Comparison of ENCODE assay signal across 30 cellular contexts in genomic region chr10:23263441-23264164, GRCh38.
"Had no signal": no experiment of that assay in that cellular context is flagged by ENCODE, and none has a peak within 500 bp of the region (broad histone marks: within the 10 kb centered on the region; RNA-seq: fewer than 3 reads in every experiment).

No MANE protein-coding gene starts in this region.

- H3K9me3 ChIP-seq: neutrophil, psoas muscle, right lobe of liver, sigmoid colon, stomach, thoracic aorta, thyroid gland, tibial nerve, upper lobe of left lung, uterus had no signal

- ATAC-seq: naive thymus-derived CD8-positive, alpha-beta T cell; natural killer cell treated with Interleukin-12 subunit alpha and Interleukin-12 subunit beta and Interleukin-15 and Interleukin-18, amount 100 ng/mL, for 72 hours; psoas muscle; right cardiac atrium; right lobe of liver; stimulated activated effector memory CD8-positive, alpha-beta T cell treated with anti-CD3 and anti-CD28 coated beads, Interleukin-12 subunit alpha, Interleukin-12 subunit beta, amount 100 ng/mL, for 72 hours; stimulated activated naive B cell treated with anti-CD40 and anti-IgM and Interleukin-4, amounts not matched to agents 10 μg/mL and 1 μg/mL and 100 μg/mL, for 72 hours had no signal

- H3K79me2 ChIP-seq: parathyroid adenoma had no signal

- H3K4me3 ChIP-seq: psoas muscle, right lobe of liver, sigmoid colon, stomach, thoracic aorta, thyroid gland, tibial nerve, upper lobe of left lung, uterus had no signal

- DNase-seq: naive B cell; naive thymus-derived CD8-positive, alpha-beta T cell; nephron progenitor cell; nucleus accumbens; posterior cingulate gyrus; psoas muscle; right cardiac atrium; right lobe of liver; sigmoid colon; small intestine; stimulated activated CD4-positive, alpha-beta T cell treated with anti-CD3 and anti-CD28 coated beads, Interleukin-15, amount 100 ng/mL, for 24 hours; stimulated activated CD4-positive, alpha-beta T cell treated with anti-CD3 and anti-CD28 coated beads, Interleukin-2, amount 100 ng/mL, for 24 hours; stimulated activated CD4-positive, alpha-beta T cell treated with anti-CD3 and anti-CD28 coated beads, Interleukin-2, amount 100 ng/mL, for 48 hours; stimulated activated CD4-positive, alpha-beta T cell treated with anti-CD3 and anti-CD28 coated beads, Interleukin-4, amount 100 ng/mL, for 24 hours; stimulated activated naive B cell treated with anti-CD40 and anti-IgM and Interleukin-4, amounts not matched to agents 10 μg/mL and 1 μg/mL and 100 μg/mL, for 72 hours; stimulated activated naive CD4-positive, alpha-beta T cell treated with Interleukin-2 at 50 U/mL for 16 hours; stomach; thyroid gland; trophoblast cell; upper lobe of left lung; uterus had no signal

- H3K36me3 ChIP-seq: neutrophil, right lobe of liver, sigmoid colon, stomach, thoracic aorta, thyroid gland, tibial nerve, upper lobe of left lung, uterus had no signal

- H3K4me1 ChIP-seq: parathyroid adenoma, psoas muscle, right lobe of liver, sigmoid colon, stomach, thyroid gland, tibial nerve, upper lobe of left lung, uterus had no signal

- H3K27me3 ChIP-seq: neutrophil, right lobe of liver, thyroid gland, tibial nerve, upper lobe of left lung, uterus had no signal

- H3K36me3 Mint-ChIP-seq: naive B cell; naive thymus-derived CD8-positive, alpha-beta T cell; natural killer cell treated with Interleukin-12 subunit alpha and Interleukin-12 subunit beta and Interleukin-15 and Interleukin-18, amount 100 ng/mL, for 72 hours; stimulated activated effector memory CD8-positive, alpha-beta T cell treated with anti-CD3 and anti-CD28 coated beads, Interleukin-12 subunit alpha, Interleukin-12 subunit beta, amount 100 ng/mL, for 72 hours; stimulated activated naive B cell treated with anti-CD40 and anti-IgM and Interleukin-4, amounts not matched to agents 10 μg/mL and 1 μg/mL and 100 μg/mL, for 72 hours had no signal

- H3K4me1 Mint-ChIP-seq: naive B cell; naive thymus-derived CD8-positive, alpha-beta T cell; nephron progenitor cell; neural crest cell; stimulated activated effector memory CD8-positive, alpha-beta T cell treated with anti-CD3 and anti-CD28 coated beads, Interleukin-12 subunit alpha, Interleukin-12 subunit beta, amount 100 ng/mL, for 72 hours; stimulated activated naive B cell treated with anti-CD40 and anti-IgM and Interleukin-4, amounts not matched to agents 10 μg/mL and 1 μg/mL and 100 μg/mL, for 72 hours had no signal

- H3K4me3 Mint-ChIP-seq: naive B cell; naive thymus-derived CD8-positive, alpha-beta T cell; natural killer cell treated with Interleukin-12 subunit alpha and Interleukin-12 subunit beta and Interleukin-15 and Interleukin-18, amount 100 ng/mL, for 72 hours; nephron progenitor cell; neural crest cell; stimulated activated effector memory CD8-positive, alpha-beta T cell treated with anti-CD3 and anti-CD28 coated beads, Interleukin-12 subunit alpha, Interleukin-12 subunit beta, amount 100 ng/mL, for 72 hours; stimulated activated naive B cell treated with anti-CD40 and anti-IgM and Interleukin-4, amounts not matched to agents 10 μg/mL and 1 μg/mL and 100 μg/mL, for 72 hours; stimulated activated naive CD8-positive, alpha-beta T cell treated with anti-CD3 and anti-CD28 coated beads, Interleukin-15, Interleukin-2, amounts not matched to agents 100 ng/mL and 50 ng/mL, for 24 hours had no signal

- H3K9me3 Mint-ChIP-seq: naive thymus-derived CD8-positive, alpha-beta T cell; natural killer cell treated with Interleukin-12 subunit alpha and Interleukin-12 subunit beta and Interleukin-15 and Interleukin-18, amount 100 ng/mL, for 72 hours; nephron progenitor cell; neural crest cell; stimulated activated effector memory CD8-positive, alpha-beta T cell treated with anti-CD3 and anti-CD28 coated beads, Interleukin-12 subunit alpha, Interleukin-12 subunit beta, amount 100 ng/mL, for 72 hours; stimulated activated naive B cell treated with anti-CD40 and anti-IgM and Interleukin-4, amounts not matched to agents 10 μg/mL and 1 μg/mL and 100 μg/mL, for 72 hours; stimulated activated naive CD8-positive, alpha-beta T cell treated with anti-CD3 and anti-CD28 coated beads, Interleukin-15, Interleukin-2, amounts not matched to agents 100 ng/mL and 50 ng/mL, for 24 hours had no signal

- H2AFZ ChIP-seq: parathyroid adenoma had no signal

- H3K27ac ChIP-seq: neutrophil, parathyroid adenoma, psoas muscle, right lobe of liver, sigmoid colon, stomach, thoracic aorta, thyroid gland, tibial nerve, upper lobe of left lung, uterus had no signal

- H3K27ac Mint-ChIP-seq: naive B cell; naive thymus-derived CD8-positive, alpha-beta T cell; natural killer cell treated with Interleukin-12 subunit alpha and Interleukin-12 subunit beta and Interleukin-15 and Interleukin-18, amount 100 ng/mL, for 72 hours; nephron progenitor cell; progenitor cell of endocrine pancreas; stimulated activated effector memory CD8-positive, alpha-beta T cell treated with anti-CD3 and anti-CD28 coated beads, Interleukin-12 subunit alpha, Interleukin-12 subunit beta, amount 100 ng/mL, for 72 hours; stimulated activated naive B cell treated with anti-CD40 and anti-IgM and Interleukin-4, amounts not matched to agents 10 μg/mL and 1 μg/mL and 100 μg/mL, for 72 hours; stimulated activated naive CD8-positive, alpha-beta T cell treated with anti-CD3 and anti-CD28 coated beads, Interleukin-15, Interleukin-2, amounts not matched to agents 100 ng/mL and 50 ng/mL, for 24 hours had no signal

- FAIRE-seq: small intestine had no signal
